ENCODE assay signal across 8 cellular contexts in the genomic region with DNA sequence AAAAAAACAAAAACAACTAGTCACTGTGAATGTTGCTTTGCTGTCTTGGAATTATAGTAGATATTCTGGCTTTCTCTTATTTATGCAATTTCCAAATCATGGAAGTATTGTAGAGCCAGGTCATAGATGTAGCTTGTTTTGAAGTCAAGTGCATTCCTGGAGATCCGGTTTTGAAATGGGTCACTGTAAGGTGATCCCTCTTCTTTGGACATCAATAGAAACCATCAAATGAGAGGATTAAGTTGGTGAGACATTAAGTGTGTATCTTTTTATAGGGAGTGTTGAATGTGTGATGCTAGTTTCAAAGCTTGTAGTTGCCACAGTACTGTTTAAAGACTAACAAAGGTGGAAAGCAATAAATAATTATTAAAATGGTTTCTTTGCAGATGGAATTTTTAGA.
"Had no signal": no experiment of that assay in that cellular context is flagged by ENCODE, and none has a peak within 500 bp of the region (broad histone marks: within the 10 kb centered on the region; RNA-seq: fewer than 3 reads in every experiment).

No MANE protein-coding gene starts in this region.

- H2AFZ ChIP-seq: hepatocyte had no signal

- DNase-seq: activated CD4-positive, alpha-beta T cell treated with anti-CD3 and anti-CD28 coated beads, Interleukin-2, amount 50 U/mL, for 1 hour; activated naive CD8-positive, alpha-beta T cell treated with anti-CD3 and anti-CD28 coated beads, Interleukin-2, amount 10 ng/mL, durations not matched to agents 7 days and 5 days; aorta; lower lobe of right lung; naive thymus-derived CD4-positive, alpha-beta T cell; occipital lobe; stomach had no signal

- H3K9me3 ChIP-seq: lower lobe of right lung, stomach had no signal

- H3K4me3 Mint-ChIP-seq: activated naive CD8-positive, alpha-beta T cell treated with anti-CD3 and anti-CD28 coated beads, Interleukin-2, amount 10 ng/mL, durations not matched to agents 7 days and 5 days had no signal

- H3K9me3 Mint-ChIP-seq: activated naive CD8-positive, alpha-beta T cell treated with anti-CD3 and anti-CD28 coated beads, Interleukin-2, amount 10 ng/mL, durations not matched to agents 7 days and 5 days had no signal

- H3K4me3 ChIP-seq: hepatocyte, lower lobe of right lung, stomach had no signal

- ATAC-seq: lower lobe of right lung; naive thymus-derived CD4-positive, alpha-beta T cell had no signal

- H3K4me2 ChIP-seq: hepatocyte had no signal

- H3K27ac ChIP-seq: hepatocyte, lower lobe of right lung, stomach had no signal

- H3K27me3 Mint-ChIP-seq: activated naive CD8-positive, alpha-beta T cell treated with anti-CD3 and anti-CD28 coated beads, Interleukin-2, amount 10 ng/mL, durations not matched to agents 7 days and 5 days; naive thymus-derived CD4-positive, alpha-beta T cell had no signal

- H3K27me3 ChIP-seq: hepatocyte, stomach had no signal

- H3K27ac Mint-ChIP-seq: activated naive CD8-positive, alpha-beta T cell treated with anti-CD3 and anti-CD28 coated beads, Interleukin-2, amount 10 ng/mL, durations not matched to agents 7 days and 5 days had no signal
